In genomic region chr20:15708984-15709598, GRCh38 we compare ENCODE assay signal across 9 cellular contexts.
DNase-seq lines count a peak whose midpoint lies in the region; ATAC-seq and TF ChIP-seq lines count a peak whose summit lies in the region.
"Had no signal": no experiment of that assay in that cellular context is flagged by ENCODE, and none has a peak within 500 bp of the region (broad histone marks: within the 10 kb centered on the region; RNA-seq: fewer than 3 reads in every experiment).

No MANE protein-coding gene starts in this region.

- H3K9ac ChIP-seq in IMR-90 (ENCODE audit: low read depth, low read length): no peak overlapping the region
- H3K9ac ChIP-seq: KMS-11 had no signal

- no peak for TF ChIP-seq CTCF in CD8-positive, alpha-beta T cell (IDR thresholded peaks at IDR 0.05)
- peak; percentile 27; the same call in 1 of the 2 replicates for TF ChIP-seq CTCF in IMR-90 (conservative IDR thresholded peaks at IDR 0.05; ENCODE audit: low read depth, low read length)

- no peak overlapping the region for H3K18ac ChIP-seq in IMR-90 (ENCODE audit: low read depth, low read length)

- H3K36me3 ChIP-seq in CD8-positive, alpha-beta T cell (ENCODE audit: insufficient read depth, low read length): no peaks in the 10 kb centered on the region
- no peaks in the 10 kb centered on the region for H3K36me3 ChIP-seq in IMR-90 (ENCODE audit: control insufficient read depth, insufficient read depth, low read length)

- intact Hi-C loops in CD8-positive, alpha-beta T cell (cut with DNase I, micrococcal nuclease): loop anchor here in 1 of 2 experiments (5.0 kb wide), 1 partner anchor 1053 kb away; no protein-coding TSS in a partner anchor
- intact Hi-C loops in IMR-90 (cut with micrococcal nuclease): loop anchor here (1.0 kb wide), 1 partner anchor 767 kb away; no protein-coding TSS in a partner anchor

- no peaks in the 10 kb centered on the region for H3K4me1 Mint-ChIP-seq in CD8-positive, alpha-beta T cell (ENCODE audit: low read depth)
- H3K4me1 Mint-ChIP-seq in immature natural killer cell: no peaks in the 10 kb centered on the region

- no peak overlapping the region for H3K56ac ChIP-seq in IMR-90 (ENCODE audit: extremely low read depth, insufficient read depth, low read length)

- dilution Hi-C loops in IMR-90 (cut with HindIII; ENCODE audit: low sequenced_read_pairs, unreplicated experiment): no loop called here

- no TSS peak for BruUV-seq in IMR-90 (replicated peaks; lab: Mats Ljungman, UMichigan)

- H2BK20ac ChIP-seq in IMR-90 (ENCODE audit: low read depth, low read length): no peak overlapping the region

- H3K4ac ChIP-seq in IMR-90 (ENCODE audit: low read depth, low read length): no peak overlapping the region

- no peaks in the 10 kb centered on the region for H3K36me3 Mint-ChIP-seq in CD8-positive, alpha-beta T cell
- no peaks in the 10 kb centered on the region for H3K36me3 Mint-ChIP-seq in immature natural killer cell

- POLR2A ChIA-PET in CD8-positive, alpha-beta T cell (lab: Charles Lee): no interaction called here
- POLR2A ChIA-PET in IMR-90 (lab: Charles Lee; ENCODE audit: unreplicated experiment): no interaction called here

- no peak overlapping the region for H2BK15ac ChIP-seq in IMR-90 (ENCODE audit: low read depth, low read length)

- no peak for TF ChIP-seq RAD21 in IMR-90 (IDR thresholded peaks at IDR 0.05; ENCODE audit: low read length)

- H3K9me1 ChIP-seq in IMR-90 (ENCODE audit: insufficient read depth, low read length): no peaks in the 10 kb centered on the region

- H3K14ac ChIP-seq in IMR-90 (replicated peaks; ENCODE audit: low read depth, low read length): no peak overlapping the region

- H3K79me1 ChIP-seq in IMR-90 (ENCODE audit: low read depth in 1 of 2, low read length in 2 of 2): no peaks in the 10 kb centered on the region

- no peaks in the 10 kb centered on the region for H3K4me1 ChIP-seq in CD8-positive, alpha-beta T cell (ENCODE audit: insufficient read depth, low read length)
- no peaks in the 10 kb centered on the region for H3K4me1 ChIP-seq in IMR-90 (ENCODE audit: control insufficient read depth, insufficient read depth, low read length)

- CTCF ChIA-PET in CD8-positive, alpha-beta T cell (lab: Charles Lee): no interaction called here
- CTCF ChIA-PET in IMR-90 (lab: Yijun Ruan, JAX): no interaction called here

- no peak overlapping the region for H2AK5ac ChIP-seq in IMR-90 (ENCODE audit: low read depth, low read length)

- DNase-seq in CD8-positive, alpha-beta T cell: peak in 4 of 7 experiments; percentile 8 to 24 (median 15)
- no peak for DNase-seq in IMR-90
- peak; percentile 18 for DNase-seq in activated T-cell treated with anti-CD3 and anti-CD28 coated beads, Interleukin-2, amount 50 U/mL, for 1 hour
- peak; percentile 8 to 32 (median 30) for DNase-seq in immature natural killer cell
- peak; percentile 64 for DNase-seq in stimulated activated naive CD8-positive, alpha-beta T cell treated with anti-CD3 and anti-CD28 coated beads, Interleukin-15, Interleukin-2, amounts not matched to agents 100 U/mL and 50 U/mL, for 24 hours

- ATAC-seq in CD8-positive, alpha-beta T cell: no peak
- ATAC-seq in GM19395 (IDR thresholded peaks at IDR 0.05; ENCODE audit: unreplicated experiment) (peak; percentile 90), IMR-90 (ENCODE audit: low read depth) (no peak), GM19397 (IDR thresholded peaks at IDR 0.05; ENCODE audit: unreplicated experiment) (no peak)
- no peak for ATAC-seq in stimulated activated naive CD8-positive, alpha-beta T cell treated with anti-CD3 and anti-CD28 coated beads, Interleukin-15, Interleukin-2, amounts not matched to agents 100 U/mL and 50 U/mL, for 24 hours
- ATAC-seq in activated CD4-positive, CD25-positive, alpha-beta regulatory T cell treated with anti-CD3 and anti-CD28 coated beads, Interleukin-2, amount 50 U/mL, for 24 hours: no peak

- H3K4me3 ChIP-seq in CD8-positive, alpha-beta T cell (ENCODE audit: low read depth, low read length): no peak overlapping the region
- no peak overlapping the region for H3K4me3 ChIP-seq in IMR-90 (ENCODE audit: insufficient read depth, low read depth, low read length)

- H3K27ac Mint-ChIP-seq in CD8-positive, alpha-beta T cell: no peak overlapping the region
- no peak overlapping the region for H3K27ac Mint-ChIP-seq in immature natural killer cell

- H3K9me3 ChIP-seq in CD8-positive, alpha-beta T cell (ENCODE audit: low read length): no peaks in the 10 kb centered on the region
- no peaks in the 10 kb centered on the region for H3K9me3 ChIP-seq in IMR-90 (ENCODE audit: control insufficient read depth, insufficient read depth, low read length)

- H2BK5ac ChIP-seq in IMR-90 (ENCODE audit: low read depth, low read length, poor library complexity, severe bottlenecking): no peak overlapping the region

- no peak overlapping the region for H2AK9ac ChIP-seq in IMR-90 (replicated peaks; ENCODE audit: low read depth, low read length, poor library complexity)

- no peak overlapping the region for H4K8ac ChIP-seq in IMR-90 (ENCODE audit: low read depth in 2 of 2, low read length in 2 of 2)

- H3K27me3 Mint-ChIP-seq in CD8-positive, alpha-beta T cell (ENCODE audit: low read depth): no peaks in the 10 kb centered on the region
- peaks cover 2 to 5% (median 5%) of the 10 kb centered on the region in 3 donors for H3K27me3 Mint-ChIP-seq in immature natural killer cell (ENCODE audit: low read depth in 3 of 3)

- H4K20me1 ChIP-seq in IMR-90 (ENCODE audit: insufficient read depth, low read length): no peaks in the 10 kb centered on the region

- no peak overlapping the region for H3K4me3 Mint-ChIP-seq in CD8-positive, alpha-beta T cell
- H3K4me3 Mint-ChIP-seq in immature natural killer cell: no peak overlapping the region

- H4K5ac ChIP-seq in IMR-90 (ENCODE audit: low read depth, low read length): no peak overlapping the region

- H2AFZ ChIP-seq in IMR-90 (replicated peaks; ENCODE audit: low read length, poor library complexity): no peak overlapping the region

- H3K27me3 ChIP-seq in CD8-positive, alpha-beta T cell (ENCODE audit: insufficient read depth, low read length): no peaks in the 10 kb centered on the region
- no peaks in the 10 kb centered on the region for H3K27me3 ChIP-seq in IMR-90 (ENCODE audit: control insufficient read depth, insufficient read depth, low read length)

- no peak overlapping the region for H2BK120ac ChIP-seq in IMR-90 (ENCODE audit: low read depth, low read length)

- no CpG with 5 or more reads among the region's 9 CpGs for WGBS in IMR-90 (ENCODE audit: extremely low coverage in 2 of 2, insufficient read length in 1 of 2), 2 experiments

- H3K23ac ChIP-seq in IMR-90 (ENCODE audit: low read depth, low read length): no peak overlapping the region

- H3K27ac ChIP-seq in CD8-positive, alpha-beta T cell (ENCODE audit: low read depth, low read length): no peak overlapping the region
- no peak overlapping the region for H3K27ac ChIP-seq in IMR-90 (ENCODE audit: insufficient read depth, low read length)
- H3K27ac ChIP-seq: KMS-11 had no signal

- in situ Hi-C loops in IMR-90 (cut with MboI; ENCODE audit: low sequenced_read_pairs): no loop called here

- no peak overlapping the region for H4K91ac ChIP-seq in IMR-90 (ENCODE audit: insufficient read depth, low read depth, low read length)

- no peaks in the 10 kb centered on the region for H3K9me3 Mint-ChIP-seq in CD8-positive, alpha-beta T cell
- no peaks in the 10 kb centered on the region for H3K9me3 Mint-ChIP-seq in immature natural killer cell

- no peak for TF ChIP-seq POLR2A in IMR-90 (IDR thresholded peaks at IDR 0.05; ENCODE audit: low read depth, low read length)

- no peak overlapping the region for H3K4me2 ChIP-seq in IMR-90 (ENCODE audit: low read depth, low read length)
- H3K4me2 ChIP-seq: KMS-11 had no signal

TF ChIP-seq in IMR-90, 13 proteins besides CTCF, POLR2A, EP300 and RAD21:
- TF ChIP-seq ELK1 (IDR thresholded peaks at IDR 0.05; ENCODE audit: borderline replicate concordance, low read depth, low read length) (no peak), CHD1 (IDR thresholded peaks at IDR 0.05; ENCODE audit: low read depth, low read length) (no peak), CEBPB (IDR thresholded peaks at IDR 0.05; ENCODE audit: low read depth, low read length) (no peak), FOS (IDR thresholded peaks at IDR 0.05; ENCODE audit: low read depth, low read length) (no peak), SMC3 (IDR thresholded peaks at IDR 0.05; ENCODE audit: low read depth, low read length) (no peak), NFE2L2 (IDR thresholded peaks at IDR 0.05; ENCODE audit: low read depth, low read length) (no peak), MAFK (IDR thresholded peaks at IDR 0.05; ENCODE audit: low read depth, low read length) (no peak), BHLHE40 (IDR thresholded peaks at IDR 0.05; ENCODE audit: low read depth, low read length) (no peak)
